In genomic region chr9:122788831-122789230, GRCh38 we compare ENCODE assay signal across 27 cellular contexts. TPM values are rescaled to one million over a fixed set of nuclear protein-coding genes. Genes with fewer than 3 reads are reported as not detected.
"Had no signal": no experiment of that assay in that cellular context is flagged by ENCODE, and none has a peak within 500 bp of the region (broad histone marks: within the 10 kb centered on the region; RNA-seq: fewer than 3 reads in every experiment).

TSS of gene OR5C1 (plus strand) at chr9:122788933. CDS start at chr9:122788933, 0 bp downstream.

- H3K9ac ChIP-seq: KMS-11 had no signal

- ATAC-seq: HepG2, Panc1, PC-3, SK-N-SH treated with all-trans-retinoic acid at 6 μM for 48 hours had no signal

- H3K4me3 Mint-ChIP-seq: IgD-negative memory B cell had no signal

- H3K27ac ChIP-seq: KMS-11, RWPE1, SJCRH30 had no signal

- H3K4me2 ChIP-seq: KMS-11 had no signal

- H3K4me3 ChIP-seq: K562, SJCRH30 had no signal

- H3K27me3 Mint-ChIP-seq: IgD-negative memory B cell had no signal

- DNase-seq: MV-4-11, NCI-H1092, NCI-H1436, NCI-H187, NCI-H2029, NCI-H2081 treated with DMSO at 0.1 percent for 48 hours, NCI-H2171, NCI-H226, NCI-H446, NCI-H510A, NCI-H524 treated with DMSO at 0.1 percent for 48 hours, NCI-H69, NCI-H774, PC-3, SHP77 treated with DMSO at 0.1 percent for 48 hours, SJCRH30 had no signal

- H3K9me3 Mint-ChIP-seq: IgD-negative memory B cell had no signal

- H3K9me3 ChIP-seq: SJCRH30 had no signal

- H3K36me3 ChIP-seq: SJCRH30 had no signal

RNA-seq across cellular contexts. Expression of gene OR5C1, which starts in this region (rescaled TPM):
- total RNA-seq: HepG2, HT1080, K562, LHCN-M2, MCF 10A, OCI-LY7, PC-3, SJCRH30 had no signal
- polyA plus RNA-seq: HepG2, IgD-negative memory B cell, K562 had no signal
